Comparison of ENCODE assay signal across 10 cellular contexts in genomic region chr1:200448034-200448762, GRCh38. TPM values are rescaled to one million over a fixed set of nuclear protein-coding genes. Genes with fewer than 3 reads are reported as not detected.
DNase-seq lines count a peak whose midpoint lies in the region; ATAC-seq and TF ChIP-seq lines count a peak whose summit lies in the region.
"Had no signal": no experiment of that assay in that cellular context is flagged by ENCODE, and none has a peak within 500 bp of the region (broad histone marks: within the 10 kb centered on the region; RNA-seq: fewer than 3 reads in every experiment).

No MANE protein-coding gene starts in this region.

- ATAC-seq in GM18498 (IDR thresholded peaks at IDR 0.05; ENCODE audit: unreplicated experiment) (peak; percentile 80), GM19324 (IDR thresholded peaks at IDR 0.05; ENCODE audit: low FRiP score, unreplicated experiment) (peak; percentile 76), HG02840 (IDR thresholded peaks at IDR 0.05; ENCODE audit: low FRiP score, unreplicated experiment) (peak; percentile 95), HG03571 (IDR thresholded peaks at IDR 0.05; ENCODE audit: unreplicated experiment) (peak; percentile 85), left colon (no peak)
- ATAC-seq: HCT116 had no signal

- H3K27ac ChIP-seq in RWPE1: no peak overlapping the region

- CTCF ChIA-PET in RWPE1 (lab: Yijun Ruan, JAX): interaction anchor here (0.5 to 0.6 kb wide), 2 partner anchors 177 to 496 kb away, joined by 3 read pairs; no protein-coding TSS in a partner anchor

- TF ChIP-seq CTCF in RWPE1 (conservative IDR thresholded peaks at IDR 0.05; ENCODE audit: low read depth): no peak

- POLR2A ChIA-PET in RWPE1 (lab: Yijun Ruan, JAX; ENCODE audit: low non-redundant PET): no interaction called here

- intact Hi-C loops in left colon (cut with DNase I, micrococcal nuclease): no loop called here

- DNase-seq in HuH-7 (ENCODE audit: low spot score) (no peak), NCI-H2107 (lab: John Stamatoyannopoulos, UW) (no peak), left colon (no peak), RWPE1 (ENCODE audit: low spot score) (no peak)
- DNase-seq: NCI-H187 had no signal

RNA-seq across cellular contexts. Expression of gene ZNF281, which starts 38.4 kb away (rescaled TPM):
- 1 to 10 TPM; 6.8 to 9.2 TPM for total RNA-seq in left colon
